ENCODE assay signal across 3 cellular contexts in the genomic region with DNA sequence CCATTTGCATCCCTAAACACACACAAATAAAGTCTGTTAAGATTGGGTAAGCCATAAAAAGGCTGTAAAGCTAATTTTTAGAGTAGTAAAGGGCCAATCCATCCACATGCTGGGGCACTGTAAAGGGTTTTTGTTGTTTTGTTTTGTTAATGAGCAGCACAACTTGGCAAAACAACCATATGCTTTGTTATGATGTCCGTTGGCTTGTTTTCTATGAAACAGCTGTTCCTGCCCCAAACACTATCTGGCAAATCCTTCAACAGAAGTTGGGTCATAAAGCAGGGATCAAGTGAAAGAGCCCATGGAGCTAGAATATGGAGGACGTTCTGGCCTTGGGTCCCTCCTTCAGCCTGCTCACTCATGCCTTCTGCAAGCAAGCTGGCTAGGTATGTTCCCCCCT.
TF ChIP-seq lines count a peak whose summit lies in the region.

No MANE protein-coding gene starts in this region.

TF ChIP-seq in GM23338, 12 proteins besides CTCF, POLR2A, EP300 and RAD21 (continued from another document and continues in another):
- TF ChIP-seq ZNF462 (CRISPR knock-in tag; IDR thresholded peaks at IDR 0.05) (no peak), ZNF331 (CRISPR knock-in tag; IDR thresholded peaks at IDR 0.05; ENCODE audit: low read depth) (no peak), CREB1 (CRISPR knock-in tag; IDR thresholded peaks at IDR 0.05; ENCODE audit: low read depth) (no peak)

TF ChIP-seq in WTC11, 78 proteins besides CTCF, POLR2A, EP300 and RAD21 (continued from another document):
- TF ChIP-seq ZNF138 (CRISPR knock-in tag; conservative IDR thresholded peaks at IDR 0.05) (no peak), CREM (CRISPR knock-in tag; IDR thresholded peaks at IDR 0.05) (no peak), OVOL2 (CRISPR knock-in tag; IDR thresholded peaks at IDR 0.05; ENCODE audit: borderline replicate concordance) (no peak), HMGA2 (CRISPR knock-in tag; IDR thresholded peaks at IDR 0.05) (no peak), ZNF263 (CRISPR knock-in tag; IDR thresholded peaks at IDR 0.05; ENCODE audit: low read depth) (no peak), KAT7 (CRISPR knock-in tag; IDR thresholded peaks at IDR 0.05; ENCODE audit: borderline replicate concordance) (no peak), AR (CRISPR knock-in tag; IDR thresholded peaks at IDR 0.05) (no peak), SP1 (CRISPR knock-in tag; conservative IDR thresholded peaks at IDR 0.05) (no peak), ZNF317 (CRISPR knock-in tag; IDR thresholded peaks at IDR 0.05; ENCODE audit: borderline replicate concordance, low read depth) (no peak), JUN (CRISPR knock-in tag; IDR thresholded peaks at IDR 0.05) (no peak), FOXK1 (CRISPR knock-in tag; IDR thresholded peaks at IDR 0.05) (no peak), ELF4 (CRISPR knock-in tag; IDR thresholded peaks at IDR 0.05; ENCODE audit: low read depth) (no peak)
- TF ChIP-seq, protein P1, sequence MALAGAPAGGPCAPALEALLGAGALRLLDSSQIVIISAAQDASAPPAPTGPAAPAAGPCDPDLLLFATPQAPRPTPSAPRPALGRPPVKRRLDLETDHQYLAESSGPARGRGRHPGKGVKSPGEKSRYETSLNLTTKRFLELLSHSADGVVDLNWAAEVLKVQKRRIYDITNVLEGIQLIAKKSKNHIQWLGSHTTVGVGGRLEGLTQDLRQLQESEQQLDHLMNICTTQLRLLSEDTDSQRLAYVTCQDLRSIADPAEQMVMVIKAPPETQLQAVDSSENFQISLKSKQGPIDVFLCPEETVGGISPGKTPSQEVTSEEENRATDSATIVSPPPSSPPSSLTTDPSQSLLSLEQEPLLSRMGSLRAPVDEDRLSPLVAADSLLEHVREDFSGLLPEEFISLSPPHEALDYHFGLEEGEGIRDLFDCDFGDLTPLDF (CRISPR knock-in tag; IDR thresholded peaks at IDR 0.05) = no peak
TF ChIP-seq in WTC11: peak in this region for 0.

TF ChIP-seq in endothelial cell of umbilical vein, 7 proteins besides CTCF, POLR2A, EP300 and RAD21 (continued from another document):
- no peak for TF ChIP-seq MAX (IDR thresholded peaks at IDR 0.05; ENCODE audit: insufficient read depth, insufficient read length)
